Comparison of ENCODE assay signal across 10 cellular contexts in genomic region chr13:51818771-51819511, GRCh38. TPM values are rescaled to one million over a fixed set of nuclear protein-coding genes. Genes with fewer than 3 reads are reported as not detected.
DNase-seq lines count a peak whose midpoint lies in the region; ATAC-seq, FAIRE-seq and TF ChIP-seq lines count a peak whose summit lies in the region.
"Had no signal": no experiment of that assay in that cellular context is flagged by ENCODE, and none has a peak within 500 bp of the region (broad histone marks: within the 10 kb centered on the region; RNA-seq: fewer than 3 reads in every experiment).

No MANE protein-coding gene starts in this region.

- no peaks in the 10 kb centered on the region for H3K4me1 ChIP-seq in small intestine (ENCODE audit: control insufficient read depth in 2 of 2, insufficient read depth in 1 of 2, low read depth in 1 of 2, low read length in 1 of 2)
- peaks cover 0 to 3% (median 0%) of the 10 kb centered on the region in 4 donors for H3K4me1 ChIP-seq in right lobe of liver

- no peak for TF ChIP-seq POLR2A in right lobe of liver (IDR thresholded peaks at IDR 0.05)

- peak; percentile 42 for ATAC-seq in GM19023 (IDR thresholded peaks at IDR 0.05; ENCODE audit: unreplicated experiment)
- peak; percentile 74 for ATAC-seq in T-helper 17 cell
- no peak for ATAC-seq in effector memory CD8-positive, alpha-beta T cell (replicated peaks)
- ATAC-seq in right lobe of liver = no peak

- peaks cover 71% of the 10 kb centered on the region for H3K4me1 Mint-ChIP-seq in T-helper 17 cell
- peaks cover 44 to 60% of the 10 kb centered on the region in 2 donors for H3K4me1 Mint-ChIP-seq in effector memory CD8-positive, alpha-beta T cell (ENCODE audit: low read depth in 2 of 2)

- DNase-seq in T-helper 17 cell = peak in 2 of 3 donors; percentile 31 to 50
- DNase-seq in effector memory CD8-positive, alpha-beta T cell = no peak
- peak in 2 of 3 donors; percentile 16 to 41 for DNase-seq in stimulated activated CD4-positive, alpha-beta T cell treated with anti-CD3 and anti-CD28 coated beads, TNF-alpha, amount 100 ng/mL, for 1 hour (ENCODE audit: low read depth in 3 of 3, low spot score in 1 of 3)
- DNase-seq in small intestine = no peak
- no peak for DNase-seq in right lobe of liver
- DNase-seq in NCI-H1694 treated with DMSO at 0.1 percent for 48 hours (lab: John Stamatoyannopoulos, UW) = no peak
- DNase-seq in NCI-H82 (lab: John Stamatoyannopoulos, UW) = no peak

- H3K27ac Mint-ChIP-seq in T-helper 17 cell = peak overlapping the region; percentile 98
- peak overlapping the region; percentile 76 to 79 for H3K27ac Mint-ChIP-seq in effector memory CD8-positive, alpha-beta T cell

- H3K9me3 ChIP-seq in T-helper 17 cell (ENCODE audit: control insufficient read depth, low read length, poor library complexity, severe bottlenecking) (no peaks in the 10 kb centered on the region), small intestine (ENCODE audit: control insufficient read depth, low read depth) (no peaks in the 10 kb centered on the region), right lobe of liver (no peaks in the 10 kb centered on the region)

- H3K36me3 Mint-ChIP-seq in T-helper 17 cell (ENCODE audit: low read depth) = peaks cover 11% of the 10 kb centered on the region
- no peaks in the 10 kb centered on the region for H3K36me3 Mint-ChIP-seq in effector memory CD8-positive, alpha-beta T cell (ENCODE audit: insufficient read depth)

- TF ChIP-seq CTCF in right lobe of liver (IDR thresholded peaks at IDR 0.05) = no peak

- H3K4me3 ChIP-seq in small intestine (ENCODE audit: low read depth in 1 of 2, low read length in 2 of 2) (no peak overlapping the region), right lobe of liver (no peak overlapping the region)

- H3K27me3 ChIP-seq in small intestine (ENCODE audit: control insufficient read depth in 2 of 2, insufficient read depth in 2 of 2, low read length in 2 of 2) = no peaks in the 10 kb centered on the region
- no peaks in the 10 kb centered on the region for H3K27me3 ChIP-seq in right lobe of liver

- 67 to 79% (median 70%) methylated on average over 9 of the region's 9 CpGs for WGBS in small intestine, 3 donors
- whole genome bisulfite sequencing in right lobe of liver (ENCODE audit: insufficient coverage, low coverage, low lambda C conversion rate, missing lambda C conversion rate) = 83% methylated on average over 7 of the region's 9 CpGs

- no peaks in the 10 kb centered on the region for H3K27me3 Mint-ChIP-seq in T-helper 17 cell
- H3K27me3 Mint-ChIP-seq in effector memory CD8-positive, alpha-beta T cell = peaks cover 0 to 10% of the 10 kb centered on the region in 2 donors

- intact Hi-C loops in right lobe of liver (cut with DNase I) = no loop called here

- no peak overlapping the region for H3K27ac ChIP-seq in small intestine (ENCODE audit: low read depth in 1 of 2, low read length in 1 of 2)
- no peak overlapping the region for H3K27ac ChIP-seq in right lobe of liver

- H3K36me3 ChIP-seq in small intestine (ENCODE audit: control insufficient read depth in 2 of 2, insufficient read depth in 2 of 2, low read length in 2 of 2) (no peaks in the 10 kb centered on the region), right lobe of liver (no peaks in the 10 kb centered on the region)

- H3K4me3 Mint-ChIP-seq in T-helper 17 cell = peak overlapping the region; percentile 91
- H3K4me3 Mint-ChIP-seq in effector memory CD8-positive, alpha-beta T cell = peak overlapping the region in 1 of 2 donors; percentile 36

- FAIRE-seq in small intestine (lab: Jason Lieb, UNC) = no peak

- H3K9me3 Mint-ChIP-seq in effector memory CD8-positive, alpha-beta T cell = no peaks in the 10 kb centered on the region

RNA-seq across cellular contexts. Expression of gene DHRS12, which starts 15.0 kb away (rescaled TPM):
- total RNA-seq in T-helper 17 cell = 10 to 100 TPM; 18.1 to 23.1 TPM
- polyA plus RNA-seq in small intestine = 10 to 100 TPM in 2 of 3 donors, 1 to 10 TPM in 1; 9.3 to 26.4 (median 14.6) TPM
- total RNA-seq in right lobe of liver = 10 to 100 TPM; 10.2 to 17.6 (median 12.4) TPM

RNA-seq across cellular contexts. Expression of gene TMEM272, which starts 26.0 kb away (rescaled TPM):
- total RNA-seq in T-helper 17 cell (1 to 10 TPM; 1.3 to 1.7 TPM), right lobe of liver (under 1 TPM in 5 of 6 experiments, not detected in 1; 0.06 to 0.53 (median 0.33) TPM)
- polyA plus RNA-seq in small intestine = under 1 TPM in 2 of 3 donors, not detected in 1; 0.04 to 0.54 TPM
- total RNA-seq: urinary bladder had no signal
- polyA plus RNA-seq: urinary bladder had no signal

RNA-seq across cellular contexts. Expression of gene CCDC70, which starts 42.8 kb away (rescaled TPM):
- total RNA-seq in T-helper 17 cell (not detected), right lobe of liver (not detected)
- not detected for polyA plus RNA-seq in small intestine
- total RNA-seq: urinary bladder had no signal
- polyA plus RNA-seq: neural cell, urinary bladder had no signal

Comparison
In these comparisons a context has a peak if more than half of its experiments do, and no peak if none do; other contexts are left out.
1. ATAC-seq: peak in GM19023 (single experiment) and T-helper 17 cell (single experiment); none in effector memory CD8-positive, alpha-beta T cell (single experiment) and right lobe of liver (0 of 4).
2. DNase-seq: peak in T-helper 17 cell (2 of 3) and stimulated activated CD4-positive, alpha-beta T cell treated with anti-CD3 and anti-CD28 coated beads, TNF-alpha, amount 100 ng/mL, for 1 hour (2 of 3); none in effector memory CD8-positive, alpha-beta T cell (0 of 3), small intestine (single experiment), right lobe of liver (0 of 3), NCI-H1694 treated with DMSO at 0.1 percent for 48 hours (single experiment) and NCI-H82 (single experiment).